In genomic region chr4:99946346-99947189, GRCh38 we compare ENCODE assay signal across 8 cellular contexts. TPM values are rescaled to one million over a fixed set of nuclear protein-coding genes. Genes with fewer than 3 reads are reported as not detected.
A peak's percentile ranks its signal among the peaks of the same experiment; 100 is the strongest.
DNase-seq lines count a peak whose midpoint lies in the region; ATAC-seq and TF ChIP-seq lines count a peak whose summit lies in the region.

Gene DNAJB14 (minus strand): TSS chr4:99946618. CDS start chr4:99946571, 47 bp downstream.

- H3K36me3 Mint-ChIP-seq in activated naive CD4-positive, alpha-beta T cell treated with anti-CD3 and anti-CD28 coated beads, Interleukin-2, amount 10 ng/mL, durations not matched to agents 7 days and 5 days: peaks cover 42% of the 10 kb centered on the region

- H3K79me2 ChIP-seq in KMS-11 (ENCODE audit: insufficient read depth, low read depth): peaks cover 70% of the 10 kb centered on the region
- H3K79me2 ChIP-seq in SK-N-SH (ENCODE audit: insufficient read depth): peaks cover 81% of the 10 kb centered on the region
- peaks cover 66% of the 10 kb centered on the region for H3K79me2 ChIP-seq in osteoblast (ENCODE audit: insufficient read depth, low read length)

- TF ChIP-seq POLR2A in testis (IDR thresholded peaks at IDR 0.05): no peak

- TF ChIP-seq CTCF in KMS-11 (conservative IDR thresholded peaks at IDR 0.05; ENCODE audit: low read depth, low read length) (no peak), SK-N-SH (IDR thresholded peaks at IDR 0.05) (no peak), osteoblast (IDR thresholded peaks at IDR 0.05; ENCODE audit: extremely low read depth, low read depth, low read length) (no peak), testis (IDR thresholded peaks at IDR 0.05) (no peak)

- H4K20me1 ChIP-seq in KMS-11 (ENCODE audit: insufficient read depth) (peaks cover 23% of the 10 kb centered on the region), SK-N-SH (ENCODE audit: insufficient read depth) (peaks cover 34% of the 10 kb centered on the region), osteoblast (ENCODE audit: insufficient read depth, low read length) (peaks cover 26% of the 10 kb centered on the region)

- H3K9me3 Mint-ChIP-seq in activated naive CD4-positive, alpha-beta T cell treated with anti-CD3 and anti-CD28 coated beads, Interleukin-2, amount 10 ng/mL, durations not matched to agents 7 days and 5 days: peaks cover 2% of the 10 kb centered on the region

- no peak within 1 kb of the TSS for H3K4me3 ChIP-seq in KMS-11 (IDR thresholded peaks at IDR 0.05; ENCODE audit: insufficient read depth, low read depth, low read length)
- peak within 1 kb of the TSS; percentile 80 to 86 for H3K4me3 ChIP-seq in SK-N-SH (ENCODE audit: low read depth in 2 of 2, low read length in 1 of 2)
- H3K4me3 ChIP-seq in osteoblast (ENCODE audit: insufficient read depth, low read length): peak within 1 kb of the TSS; percentile 89
- peak within 1 kb of the TSS; percentile 86 to 96 for H3K4me3 ChIP-seq in testis

- TF ChIP-seq RAD21 in SK-N-SH (IDR thresholded peaks at IDR 0.05; ENCODE audit: low read length): no peak

- peak; percentile 40 for ATAC-seq in GM21619 (IDR thresholded peaks at IDR 0.05; ENCODE audit: unreplicated experiment)

- H3K4me2 ChIP-seq in KMS-11 (peak within 1 kb of the TSS; percentile 92), SK-N-SH (peak within 1 kb of the TSS; percentile 86), osteoblast (ENCODE audit: insufficient read depth, low read length) (peak within 1 kb of the TSS; percentile 81)

- no peaks in the 10 kb centered on the region for H3K9me3 ChIP-seq in SK-N-SH
- H3K9me3 ChIP-seq in osteoblast (ENCODE audit: low read depth, low read length): no peaks in the 10 kb centered on the region
- H3K9me3 ChIP-seq in testis: no peaks in the 10 kb centered on the region

- intact Hi-C loops in testis (cut with DNase I; ENCODE audit: low total_unique reads): no loop called here

- H3K9ac ChIP-seq in KMS-11: peak within 1 kb of the TSS; percentile 72
- H3K9ac ChIP-seq in SK-N-SH: peak within 1 kb of the TSS; percentile 92

- no peak; a peak in 1 of 4 replicates for TF ChIP-seq EP300 in SK-N-SH (IDR thresholded peaks at IDR 0.05; ENCODE audit: borderline replicate concordance in 1 of 2, low read depth in 1 of 2, low read length in 1 of 2)

- peak within 1 kb of the TSS; percentile 99 for H3K4me3 Mint-ChIP-seq in activated naive CD4-positive, alpha-beta T cell treated with anti-CD3 and anti-CD28 coated beads, Interleukin-2, amount 10 ng/mL, durations not matched to agents 7 days and 5 days

- CTCF ChIA-PET in SK-N-SH (lab: Yijun Ruan, JAX): interaction anchor here (0.5 to 3.5 kb wide), 11 partner anchors 9 to 1959 kb away, joined by 3 to 18 read pairs (median 3); partner anchors contain the start of genes LAMTOR3 and TRMT10A
- CTCF ChIA-PET in activated naive CD4-positive, alpha-beta T cell treated with anti-CD3 and anti-CD28 coated beads, Interleukin-2, amount 10 ng/mL, durations not matched to agents 7 days and 5 days (lab: Charles Lee): interaction anchor here (0.8 to 2.5 kb wide), 4 partner anchors 24 to 383 kb away, joined by 3 to 12 read pairs (median 6); partner anchors contain the start of genes DAPP1, LAMTOR3 and TRMT10A

- peaks cover 61% of the 10 kb centered on the region for H3K4me1 ChIP-seq in KMS-11 (ENCODE audit: low read depth, poor library complexity, severe bottlenecking)
- peaks cover 24% of the 10 kb centered on the region in 2 experiments for H3K4me1 ChIP-seq in SK-N-SH (ENCODE audit: control insufficient read depth in 1 of 2, insufficient read depth in 2 of 2, low read depth in 1 of 2, low read length in 1 of 2)
- peaks cover 35% of the 10 kb centered on the region for H3K4me1 ChIP-seq in osteoblast (ENCODE audit: insufficient read depth, low read length)
- peaks cover 24% of the 10 kb centered on the region for H3K4me1 ChIP-seq in testis

- 11% methylated on average over 13 of the region's 87 CpGs for WGBS in SK-N-SH (ENCODE audit: low lambda C conversion rate)
- WGBS in testis, 2 donors: 1% methylated on average over 22 to 57 of the region's 87 CpGs

- POLR2A ChIA-PET in SK-N-SH (lab: Yijun Ruan, JAX): interaction anchor here (1.5 to 2.6 kb wide), 2 partner anchors 8 to 52 kb away, joined by 3 to 16 read pairs; partner anchors contain the start of gene LAMTOR3

- H3K36me3 ChIP-seq in KMS-11 (ENCODE audit: insufficient read depth): peaks cover 14% of the 10 kb centered on the region; the same call in 1 of the 2 replicates
- H3K36me3 ChIP-seq in SK-N-SH (replicated peaks in 1 of 2; ENCODE audit: control insufficient read depth in 1 of 2, insufficient read depth in 2 of 2, low read length in 1 of 2): peaks cover 20 to 47% of the 10 kb centered on the region in 2 experiments
- peaks cover 6% of the 10 kb centered on the region for H3K36me3 ChIP-seq in osteoblast (ENCODE audit: insufficient read depth, low read length)
- no peaks in the 10 kb centered on the region for H3K36me3 ChIP-seq in testis (ENCODE audit: low read depth, missing control alignments)

- H3K27ac ChIP-seq in KMS-11 (peak within 1 kb of the TSS; percentile 97), SK-N-SH (ENCODE audit: low read depth in 2 of 2, low read length in 1 of 2) (peak within 1 kb of the TSS; percentile 80 to 93), osteoblast (ENCODE audit: low read depth, low read length) (peak within 1 kb of the TSS; percentile 72), testis (peak within 1 kb of the TSS; percentile 90 to 93)

- H3K27ac Mint-ChIP-seq in activated naive CD4-positive, alpha-beta T cell treated with anti-CD3 and anti-CD28 coated beads, Interleukin-2, amount 10 ng/mL, durations not matched to agents 7 days and 5 days: peak within 1 kb of the TSS; percentile 96

- DNase-seq in Daoy (ENCODE audit: low read depth) (peak; percentile 77), SK-N-SH (peak; percentile 90), glomerular endothelial cell (ENCODE audit: extremely low read depth, low read depth, low spot score) (no peak), osteoblast (ENCODE audit: insufficient read length, low spot score, missing footprints) (peak; percentile 95), testis (peak; percentile 66)
- DNase-seq in activated naive CD4-positive, alpha-beta T cell treated with anti-CD3 and anti-CD28 coated beads, Interleukin-2, amount 10 ng/mL, durations not matched to agents 7 days and 5 days: peak; percentile 87

- peaks cover 52% of the 10 kb centered on the region for H3K4me1 Mint-ChIP-seq in activated naive CD4-positive, alpha-beta T cell treated with anti-CD3 and anti-CD28 coated beads, Interleukin-2, amount 10 ng/mL, durations not matched to agents 7 days and 5 days

- no peaks in the 10 kb centered on the region for H3K27me3 Mint-ChIP-seq in activated naive CD4-positive, alpha-beta T cell treated with anti-CD3 and anti-CD28 coated beads, Interleukin-2, amount 10 ng/mL, durations not matched to agents 7 days and 5 days

- H2AFZ ChIP-seq in KMS-11 (ENCODE audit: low read depth) (peak within 1 kb of the TSS; percentile 76), SK-N-SH (ENCODE audit: low read depth) (peak within 1 kb of the TSS; percentile 32), osteoblast (ENCODE audit: low read length) (peak within 1 kb of the TSS; percentile 96)

- no peaks in the 10 kb centered on the region for H3K9me2 ChIP-seq in SK-N-SH

- H3K27me3 ChIP-seq in KMS-11 (ENCODE audit: insufficient read depth, low read depth) (no peaks in the 10 kb centered on the region), SK-N-SH (ENCODE audit: insufficient read depth) (no peaks in the 10 kb centered on the region), osteoblast (ENCODE audit: insufficient read depth, low read length) (no peaks in the 10 kb centered on the region), testis (no peaks in the 10 kb centered on the region)

- peaks cover 26% of the 10 kb centered on the region for H3F3A ChIP-seq in SK-N-SH (replicated peaks; ENCODE audit: insufficient read depth)

TF ChIP-seq in SK-N-SH, 30 proteins besides CTCF, POLR2A, EP300 and RAD21 (continues in another document):
- TF ChIP-seq, protein P1, sequence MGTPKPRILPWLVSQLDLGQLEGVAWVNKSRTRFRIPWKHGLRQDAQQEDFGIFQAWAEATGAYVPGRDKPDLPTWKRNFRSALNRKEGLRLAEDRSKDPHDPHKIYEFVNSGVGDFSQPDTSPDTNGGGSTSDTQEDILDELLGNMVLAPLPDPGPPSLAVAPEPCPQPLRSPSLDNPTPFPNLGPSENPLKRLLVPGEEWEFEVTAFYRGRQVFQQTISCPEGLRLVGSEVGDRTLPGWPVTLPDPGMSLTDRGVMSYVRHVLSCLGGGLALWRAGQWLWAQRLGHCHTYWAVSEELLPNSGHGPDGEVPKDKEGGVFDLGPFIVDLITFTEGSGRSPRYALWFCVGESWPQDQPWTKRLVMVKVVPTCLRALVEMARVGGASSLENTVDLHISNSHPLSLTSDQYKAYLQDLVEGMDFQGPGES (IDR thresholded peaks at IDR 0.05; ENCODE audit: low read depth, low read length): no peak
- TF ChIP-seq TCF12 (IDR thresholded peaks at IDR 0.05) (no peak), MEF2A (IDR thresholded peaks at IDR 0.05; ENCODE audit: borderline replicate concordance, low read depth) (no peak), RFX5 (IDR thresholded peaks at IDR 0.05; ENCODE audit: low read length) (no peak), RCOR1 (IDR thresholded peaks at IDR 0.05; ENCODE audit: low read length) (no peak)
- TF ChIP-seq, protein P2, sequence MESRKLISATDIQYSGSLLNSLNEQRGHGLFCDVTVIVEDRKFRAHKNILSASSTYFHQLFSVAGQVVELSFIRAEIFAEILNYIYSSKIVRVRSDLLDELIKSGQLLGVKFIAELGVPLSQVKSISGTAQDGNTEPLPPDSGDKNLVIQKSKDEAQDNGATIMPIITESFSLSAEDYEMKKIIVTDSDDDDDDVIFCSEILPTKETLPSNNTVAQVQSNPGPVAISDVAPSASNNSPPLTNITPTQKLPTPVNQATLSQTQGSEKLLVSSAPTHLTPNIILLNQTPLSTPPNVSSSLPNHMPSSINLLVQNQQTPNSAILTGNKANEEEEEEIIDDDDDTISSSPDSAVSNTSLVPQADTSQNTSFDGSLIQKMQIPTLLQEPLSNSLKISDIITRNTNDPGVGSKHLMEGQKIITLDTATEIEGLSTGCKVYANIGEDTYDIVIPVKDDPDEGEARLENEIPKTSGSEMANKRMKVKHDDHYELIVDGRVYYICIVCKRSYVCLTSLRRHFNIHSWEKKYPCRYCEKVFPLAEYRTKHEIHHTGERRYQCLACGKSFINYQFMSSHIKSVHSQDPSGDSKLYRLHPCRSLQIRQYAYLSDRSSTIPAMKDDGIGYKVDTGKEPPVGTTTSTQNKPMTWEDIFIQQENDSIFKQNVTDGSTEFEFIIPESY (IDR thresholded peaks at IDR 0.05; ENCODE audit: borderline replicate concordance, low read depth): peak; percentile 62; the same call in 1 of the 2 replicates

RNA-seq across cellular contexts. Expression of gene DNAJB14, which starts in this region (rescaled TPM):
- 13.5 and 25.5 TPM in 2 replicates for total RNA-seq in Daoy (2014; rRNA removed; shearing (Covaris generic))
- polyA plus RNA-seq in SK-N-SH (2012; rRNA removed): 18.0 and 23.8 TPM in 2 replicates
- 12.2 and 24.7 TPM in 2 replicates for polyA plus RNA-seq in SK-N-SH (2012; cell fraction: cytosol; rRNA removed)
- 28.3 and 29.3 TPM in 2 replicates for polyA plus RNA-seq in SK-N-SH (2012; cell fraction: nucleus; rRNA removed)
- total RNA-seq in glomerular endothelial cell: 23.6 and 47.4 TPM in 2 replicates
- total RNA-seq in osteoblast: 39.2 and 41.3 TPM in 2 replicates
- total RNA-seq in testis: 10 to 100 TPM; 19.9 to 22.4 TPM
- polyA plus RNA-seq in testis (ENCODE audit: insufficient read depth, low read depth, low replicate concordance): 7.7 TPM

Comparison
In these comparisons a context has a peak if more than half of its experiments do, and no peak if none do; other contexts are left out.
1. H2AFZ ChIP-seq: peak in every context shown above with its lines; median percentile 96 in osteoblast; 76 in KMS-11; 32 in SK-N-SH.